ENCODE assay signal across 1 cellular context in genomic region chr19:18416778-18417249, GRCh38.
A peak's percentile ranks its signal among the peaks of the same experiment; 100 is the strongest.
TF ChIP-seq lines count a peak whose summit lies in the region.

No MANE protein-coding gene starts in this region.

TF ChIP-seq in HEK293, 187 proteins besides CTCF, POLR2A, EP300 and RAD21 (continued from another document and continues in another):
- no peak for TF ChIP-seq INSM2 (tag by site-specific recombination; IDR thresholded peaks at IDR 0.05)
- no peak for TF ChIP-seq ZNF560 (tag by site-specific recombination; IDR thresholded peaks at IDR 0.05; ENCODE audit: borderline replicate concordance)
- no peak for TF ChIP-seq ZNF433 (tag by site-specific recombination; IDR thresholded peaks at IDR 0.05; ENCODE audit: low read depth)
- TF ChIP-seq ZNF571 (tag by site-specific recombination; IDR thresholded peaks at IDR 0.05), result no peak
- no peak for TF ChIP-seq ZNF558 (tag by site-specific recombination; IDR thresholded peaks at IDR 0.05)
- no peak for TF ChIP-seq ZNF600 (tag by site-specific recombination; IDR thresholded peaks at IDR 0.05)
- TF ChIP-seq ZNF501 (tag by site-specific recombination; IDR thresholded peaks at IDR 0.05), result peak; percentile 77; the same call in 1 of the 2 replicates
- TF ChIP-seq ZNF529 (tag by site-specific recombination; IDR thresholded peaks at IDR 0.05; ENCODE audit: insufficient replicate concordance), result no peak
- TF ChIP-seq ZNF776 (tag by site-specific recombination; IDR thresholded peaks at IDR 0.05; ENCODE audit: borderline replicate concordance), result no peak
- TF ChIP-seq ZNF394 (tag by site-specific recombination; IDR thresholded peaks at IDR 0.05; ENCODE audit: borderline replicate concordance), result 0 out of 2 replicates have a peak, but pooled peaks have one; percentile 9
- peak; percentile 22; the same call in 1 of the 2 replicates for TF ChIP-seq KLF9 (tag by site-specific recombination; IDR thresholded peaks at IDR 0.05; ENCODE audit: low read depth)
- no peak for TF ChIP-seq KLF7 (tag by site-specific recombination; IDR thresholded peaks at IDR 0.05; ENCODE audit: borderline replicate concordance)
- TF ChIP-seq ZNF155 (tag by site-specific recombination; IDR thresholded peaks at IDR 0.05), result no peak
- no peak for TF ChIP-seq ZNF214 (tag by site-specific recombination; IDR thresholded peaks at IDR 0.05; ENCODE audit: borderline replicate concordance)
- no peak for TF ChIP-seq ZNF37A (tag by site-specific recombination; IDR thresholded peaks at IDR 0.05)
- TF ChIP-seq ZNF48 (tag by site-specific recombination; IDR thresholded peaks at IDR 0.05), result no peak
- no peak; the same call in 1 of the 2 replicates for TF ChIP-seq IKZF3 (tag by site-specific recombination; IDR thresholded peaks at IDR 0.05)
- TF ChIP-seq ZNF747 (tag by site-specific recombination; IDR thresholded peaks at IDR 0.05), result no peak
- no peak for TF ChIP-seq ZNF473 (tag by site-specific recombination; IDR thresholded peaks at IDR 0.05)
- TF ChIP-seq BCL6B (tag by site-specific recombination; IDR thresholded peaks at IDR 0.05), result no peak
- TF ChIP-seq KLF1 (tag by site-specific recombination; IDR thresholded peaks at IDR 0.05), result no peak
- peak; percentile 85; the same call in 1 of the 2 replicates for TF ChIP-seq ZSCAN16 (tag by site-specific recombination; IDR thresholded peaks at IDR 0.05)
- no peak for TF ChIP-seq ZNF280D (tag by site-specific recombination; IDR thresholded peaks at IDR 0.05)
- no peak for TF ChIP-seq ZNF610 (tag by site-specific recombination; IDR thresholded peaks at IDR 0.05; ENCODE audit: borderline replicate concordance)
- peak; percentile 79 for TF ChIP-seq SP2 (tag by site-specific recombination; IDR thresholded peaks at IDR 0.05)
- TF ChIP-seq GFI1B (tag by site-specific recombination; IDR thresholded peaks at IDR 0.05), result no peak
- no peak for TF ChIP-seq TCF7L2 (IDR thresholded peaks at IDR 0.05; ENCODE audit: borderline replicate concordance, low read depth, low read length)
- TF ChIP-seq ZBTB11 (tag by site-specific recombination; conservative IDR thresholded peaks at IDR 0.05; ENCODE audit: low read depth), result no peak; the same call in 1 of the 2 replicates
- TF ChIP-seq ZNF792 (tag by site-specific recombination; IDR thresholded peaks at IDR 0.05), result no peak
- no peak for TF ChIP-seq ZNF146 (tag by site-specific recombination; IDR thresholded peaks at IDR 0.05)
- TF ChIP-seq ZNF596 (tag by site-specific recombination; IDR thresholded peaks at IDR 0.05), result no peak
- no peak for TF ChIP-seq ZNF449 (tag by site-specific recombination; IDR thresholded peaks at IDR 0.05)
- no peak for TF ChIP-seq ZBTB21 (tag by site-specific recombination; IDR thresholded peaks at IDR 0.05)
- no peak for TF ChIP-seq ZNF302 (tag by site-specific recombination; IDR thresholded peaks at IDR 0.05; ENCODE audit: low read depth)
- peak; percentile 73; the same call in 1 of the 2 replicates for TF ChIP-seq PATZ1 (tag by site-specific recombination; IDR thresholded peaks at IDR 0.05)
- no peak for TF ChIP-seq ZNF132 (tag by site-specific recombination; IDR thresholded peaks at IDR 0.05; ENCODE audit: borderline replicate concordance)
- TF ChIP-seq ZNF404 (tag by site-specific recombination; IDR thresholded peaks at IDR 0.05), result no peak
- TF ChIP-seq ZNF585B (tag by site-specific recombination; IDR thresholded peaks at IDR 0.05), result no peak
- TF ChIP-seq ZNF791 (tag by site-specific recombination; IDR thresholded peaks at IDR 0.05), result no peak
- no peak for TF ChIP-seq ZNF629 (tag by site-specific recombination; IDR thresholded peaks at IDR 0.05)
- no peak for TF ChIP-seq ZBTB10 (tag by site-specific recombination; IDR thresholded peaks at IDR 0.05)
- no peak for TF ChIP-seq BCL11A (tag by site-specific recombination; IDR thresholded peaks at IDR 0.05; ENCODE audit: low read depth)
- no peak for TF ChIP-seq ZNF514 (tag by site-specific recombination; IDR thresholded peaks at IDR 0.05)
- no peak for TF ChIP-seq PRDM4 (tag by site-specific recombination; IDR thresholded peaks at IDR 0.05)
- peak; percentile 82 for TF ChIP-seq ZNF366 (tag by site-specific recombination; conservative IDR thresholded peaks at IDR 0.05)
- peak; percentile 11; the same call in 1 of the 2 replicates for TF ChIP-seq ZFP69B (tag by site-specific recombination; IDR thresholded peaks at IDR 0.05)
- peak; percentile 55 for TF ChIP-seq SP3 (tag by site-specific recombination; IDR thresholded peaks at IDR 0.05)
